8 cellular contexts compared by ENCODE assay signal in the genomic region with DNA sequence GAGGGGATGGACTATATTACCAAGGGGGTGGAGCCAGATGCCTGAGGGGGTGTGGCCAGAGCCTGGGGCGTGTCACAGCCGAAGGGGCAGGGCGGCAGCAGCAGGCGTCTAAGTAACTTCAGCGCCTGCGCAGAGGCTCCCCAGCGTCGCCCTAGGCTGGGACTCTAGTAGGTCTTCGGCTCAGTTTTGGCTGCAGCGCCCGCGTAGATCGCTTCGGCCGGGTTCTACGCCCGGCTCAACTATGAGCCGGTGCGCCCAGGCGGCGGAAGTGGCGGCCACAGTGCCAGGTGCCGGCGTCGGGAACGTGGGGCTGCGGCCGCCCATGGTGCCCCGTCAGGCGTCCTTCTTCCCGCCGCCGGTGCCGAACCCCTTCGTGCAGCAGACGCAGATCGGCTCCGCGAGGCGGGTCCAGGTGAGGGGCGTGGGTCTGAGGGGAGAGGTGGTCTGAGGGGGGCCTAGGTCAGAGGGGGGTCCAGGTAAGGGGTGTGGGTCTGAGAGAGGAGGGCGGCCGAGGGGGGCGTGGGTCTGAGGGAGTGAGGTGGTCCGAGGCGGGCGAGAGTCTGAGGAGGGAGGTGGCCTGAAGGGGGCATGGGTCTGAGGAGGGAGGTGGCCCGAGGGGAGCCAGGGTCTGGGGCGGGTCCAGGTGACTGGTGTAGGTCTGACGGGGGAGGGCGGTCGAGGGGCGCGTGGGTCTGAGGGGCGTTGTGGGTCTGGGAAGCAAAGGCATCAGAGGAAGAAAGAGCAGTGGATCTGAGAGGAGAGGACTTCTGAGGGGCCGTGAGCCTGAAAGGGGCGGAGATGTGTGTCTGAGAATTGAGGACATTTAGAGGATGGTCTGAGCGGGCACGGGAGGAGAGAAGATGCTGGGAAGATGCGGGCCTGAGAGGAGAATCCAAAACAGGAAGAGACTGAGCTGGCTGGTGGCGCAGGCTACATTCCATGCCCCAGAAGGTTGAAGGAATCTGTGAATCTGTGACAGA. TPM values are rescaled to one million over a fixed set of nuclear protein-coding genes. Genes with fewer than 3 reads are reported as not detected.
DNase-seq lines count a peak whose midpoint lies in the region; TF ChIP-seq lines count a peak whose summit lies in the region.

A gene with protein sequence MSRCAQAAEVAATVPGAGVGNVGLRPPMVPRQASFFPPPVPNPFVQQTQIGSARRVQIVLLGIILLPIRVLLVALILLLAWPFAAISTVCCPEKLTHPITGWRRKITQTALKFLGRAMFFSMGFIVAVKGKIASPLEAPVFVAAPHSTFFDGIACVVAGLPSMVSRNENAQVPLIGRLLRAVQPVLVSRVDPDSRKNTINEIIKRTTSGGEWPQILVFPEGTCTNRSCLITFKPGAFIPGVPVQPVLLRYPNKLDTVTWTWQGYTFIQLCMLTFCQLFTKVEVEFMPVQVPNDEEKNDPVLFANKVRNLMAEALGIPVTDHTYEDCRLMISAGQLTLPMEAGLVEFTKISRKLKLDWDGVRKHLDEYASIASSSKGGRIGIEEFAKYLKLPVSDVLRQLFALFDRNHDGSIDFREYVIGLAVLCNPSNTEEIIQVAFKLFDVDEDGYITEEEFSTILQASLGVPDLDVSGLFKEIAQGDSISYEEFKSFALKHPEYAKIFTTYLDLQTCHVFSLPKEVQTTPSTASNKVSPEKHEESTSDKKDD (plus strand): TSS at position 132 of the 980 bp plus-strand sequence. CDS start 110 bp downstream, at position 242.

- H3K27ac Mint-ChIP-seq in activated CD4-positive, alpha-beta T cell treated with anti-CD3 and anti-CD28 coated beads, Interleukin-2, amount 10 ng/mL, durations not matched to agents 7 days and 5 days: peak within 1 kb of the TSS; percentile 50

- intact Hi-C loops in esophagus muscularis mucosa (cut with DNase I): no loop called here

- POLR2A ChIA-PET in activated CD4-positive, alpha-beta T cell treated with anti-CD3 and anti-CD28 coated beads, Interleukin-2, amount 10 ng/mL, durations not matched to agents 7 days and 5 days (lab: Charles Lee): no interaction called here

- CTCF ChIA-PET in activated CD4-positive, alpha-beta T cell treated with anti-CD3 and anti-CD28 coated beads, Interleukin-2, amount 10 ng/mL, durations not matched to agents 7 days and 5 days (lab: Charles Lee): no interaction called here

- H3K9me3 Mint-ChIP-seq in activated CD4-positive, alpha-beta T cell treated with anti-CD3 and anti-CD28 coated beads, Interleukin-2, amount 10 ng/mL, durations not matched to agents 7 days and 5 days: peaks cover 18% of the 10 kb centered on the region

- H3K27ac ChIP-seq in esophagus muscularis mucosa (replicated peaks in 1 of 4) (peak within 1 kb of the TSS; percentile 62 to 81 (median 71)), mesodermal cell (ENCODE audit: low read depth, low read length, severe bottlenecking) (peak within 1 kb of the TSS; percentile 55)

- peak; percentile 90 for TF ChIP-seq POLR2A in NB4 (IDR thresholded peaks at IDR 0.05; ENCODE audit: extremely low read depth, insufficient read length)
- TF ChIP-seq POLR2A in esophagus muscularis mucosa (IDR thresholded peaks at IDR 0.05; ENCODE audit: low read depth): no peak

- H3K36me3 Mint-ChIP-seq in activated CD4-positive, alpha-beta T cell treated with anti-CD3 and anti-CD28 coated beads, Interleukin-2, amount 10 ng/mL, durations not matched to agents 7 days and 5 days (ENCODE audit: low read depth): no peaks in the 10 kb centered on the region

- H3K9me3 ChIP-seq in esophagus muscularis mucosa (peaks cover 0 to 19% (median 0%) of the 10 kb centered on the region in 4 donors), mesodermal cell (ENCODE audit: control insufficient read depth, low read length) (peaks cover 21% of the 10 kb centered on the region)

- H3K36me3 ChIP-seq in esophagus muscularis mucosa (peaks cover 0 to 33% (median 10%) of the 10 kb centered on the region in 4 donors), mesodermal cell (ENCODE audit: control insufficient read depth, insufficient read depth, low read length) (peaks cover 57% of the 10 kb centered on the region)

- DNase-seq in NCI-H1417 (lab: John Stamatoyannopoulos, UW): peak; percentile 72 to 82 (median 74)
- DNase-seq in NCI-H1417 treated with DMSO at 0.1 percent for 48 hours (lab: John Stamatoyannopoulos, UW): no peak
- DNase-seq in NB4 (ENCODE audit: low read depth): peak; percentile 91
- peak; percentile 60 for DNase-seq in activated CD4-positive, alpha-beta T cell treated with anti-CD3 and anti-CD28 coated beads, Interleukin-2, amount 10 ng/mL, durations not matched to agents 7 days and 5 days
- DNase-seq in esophagus muscularis mucosa (ENCODE audit: extremely low spot score): no peak
- DNase-seq in stimulated activated CD8-positive, alpha-beta memory T cell treated with anti-CD3 and anti-CD28 coated beads, Interleukin-4, amount 100 ng/mL, for 48 hours: peak; percentile 76
- DNase-seq in NCI-H526 (lab: John Stamatoyannopoulos, UW): no peak

- TF ChIP-seq EP300 in esophagus muscularis mucosa (IDR thresholded peaks at IDR 0.05): no peak

- peaks cover 9% of the 10 kb centered on the region for H3K4me1 Mint-ChIP-seq in activated CD4-positive, alpha-beta T cell treated with anti-CD3 and anti-CD28 coated beads, Interleukin-2, amount 10 ng/mL, durations not matched to agents 7 days and 5 days

- 4% methylated on average over 54 of the region's 61 CpGs for WGBS in esophagus muscularis mucosa
- WGBS in mesodermal cell (ENCODE audit: insufficient coverage in 2 of 2), 2 experiments: 6 to 8% methylated on average over 32 to 53 of the region's 61 CpGs

- H3K4me1 ChIP-seq in esophagus muscularis mucosa (peaks cover 0 to 24% (median 12%) of the 10 kb centered on the region in 4 donors), mesodermal cell (ENCODE audit: control insufficient read depth, insufficient read depth, low read length, poor library complexity, severe bottlenecking) (no peaks in the 10 kb centered on the region)

- peaks cover 40% of the 10 kb centered on the region for H3K27me3 Mint-ChIP-seq in activated CD4-positive, alpha-beta T cell treated with anti-CD3 and anti-CD28 coated beads, Interleukin-2, amount 10 ng/mL, durations not matched to agents 7 days and 5 days

- peak within 1 kb of the TSS; percentile 57 for H3K4me3 Mint-ChIP-seq in activated CD4-positive, alpha-beta T cell treated with anti-CD3 and anti-CD28 coated beads, Interleukin-2, amount 10 ng/mL, durations not matched to agents 7 days and 5 days

- no peak for TF ChIP-seq CTCF in NB4 (IDR thresholded peaks at IDR 0.05; ENCODE audit: low read depth, low read length)
- no peak for TF ChIP-seq CTCF in esophagus muscularis mucosa (IDR thresholded peaks at IDR 0.05)

- H3K4me3 ChIP-seq in NB4 (ENCODE audit: low read depth, low read length) (peak within 1 kb of the TSS; percentile 66), esophagus muscularis mucosa (peak within 1 kb of the TSS; percentile 59 to 73 (median 62)), mesodermal cell (ENCODE audit: extremely low read depth, insufficient read depth, low read length, poor library complexity, severe bottlenecking) (peak within 1 kb of the TSS; percentile 73)

- peaks cover 0 to 18% (median 0%) of the 10 kb centered on the region in 4 donors for H3K27me3 ChIP-seq in esophagus muscularis mucosa

RNA-seq across cellular contexts. Expression of the gene that starts here (rescaled TPM):
- under 1 TPM; 0.30 to 0.87 TPM for total RNA-seq in activated CD4-positive, alpha-beta T cell treated with anti-CD3 and anti-CD28 coated beads, Interleukin-2, amount 10 ng/mL, durations not matched to agents 7 days and 5 days
- total RNA-seq in esophagus muscularis mucosa: 10 to 100 TPM in 3 of 4 donors, 1 to 10 TPM in 1; 9.6 to 12.9 (median 12.0) TPM
- polyA plus RNA-seq in mesodermal cell (2013, experiment 1 of 2): 16.6 TPM
- 14.0 TPM for polyA plus RNA-seq in mesodermal cell (2013, experiment 2 of 2)

Comparison
In these comparisons a context has a peak if more than half of its experiments do, and no peak if none do; other contexts are left out.
1. RNA of the gene that starts here (total RNA-seq): 9.6 to 12.9 TPM in esophagus muscularis mucosa; 0.30 to 0.87 TPM in activated CD4-positive, alpha-beta T cell treated with anti-CD3 and anti-CD28 coated beads, Interleukin-2, amount 10 ng/mL, durations not matched to agents 7 days and 5 days; every median in the first group is over 4 times any median in the second.
2. DNase-seq: peak in NCI-H1417 (3 of 3), NB4 (single experiment) and stimulated activated CD8-positive, alpha-beta memory T cell treated with anti-CD3 and anti-CD28 coated beads, Interleukin-4, amount 100 ng/mL, for 48 hours (single experiment); none in NCI-H1417 treated with DMSO at 0.1 percent for 48 hours (single experiment), esophagus muscularis mucosa (single experiment) and NCI-H526 (0 of 2).
3. Peak in DNase-seq in activated CD4-positive, alpha-beta T cell treated with anti-CD3 and anti-CD28 coated beads, Interleukin-2, amount 10 ng/mL, durations not matched to agents 7 days and 5 days; RNA of the gene not detected or under 1 TPM.
4. Peak in every context shown above with its lines, with median percentiles within 50 percentile points of each other: H3K4me3 ChIP-seq.